ENCODE assay signal across 8 cellular contexts in genomic region chr19:33063356-33064116, GRCh38. TPM values are rescaled to one million over a fixed set of nuclear protein-coding genes. Genes with fewer than 3 reads are reported as not detected.
A peak's percentile ranks its signal among the peaks of the same experiment; 100 is the strongest.
DNase-seq lines count a peak whose midpoint lies in the region; ATAC-seq, FAIRE-seq and TF ChIP-seq lines count a peak whose summit lies in the region.

No MANE protein-coding gene starts in this region.

- H3K36me3 ChIP-seq in bronchial epithelial cell (ENCODE audit: control insufficient read depth, insufficient read depth, low read length) = no peaks in the 10 kb centered on the region
- H3K36me3 ChIP-seq in right lobe of liver = no peaks in the 10 kb centered on the region
- H3K36me3 ChIP-seq in tibial artery = no peaks in the 10 kb centered on the region

- DNase-seq in NCI-H1092 treated with DMSO at 0.1 percent for 48 hours (lab: John Stamatoyannopoulos, UW) (peak; percentile 16), NCI-H1092 (lab: John Stamatoyannopoulos, UW) (no peak), NCI-H69 (lab: John Stamatoyannopoulos, UW) (peak; percentile 68), bronchial epithelial cell (ENCODE audit: low read depth) (no peak), right lobe of liver (peak; percentile 27 to 57 (median 52)), tibial artery (no peak)
- DNase-seq in stimulated activated CD8-positive, alpha-beta memory T cell treated with anti-CD3 and anti-CD28 coated beads, Interleukin-4, amount 100 ng/mL, for 48 hours = no peak

- ATAC-seq in right lobe of liver (peak; percentile 6 to 45 (median 20)), GM18498 (IDR thresholded peaks at IDR 0.05; ENCODE audit: unreplicated experiment) (no peak)

- WGBS in right lobe of liver (ENCODE audit: insufficient coverage, low coverage, low lambda C conversion rate, missing lambda C conversion rate) = 2% methylated on average over 9 of the region's 38 CpGs

- no peak for FAIRE-seq in bronchial epithelial cell (lab: Jason Lieb, UNC)

- H3K4me1 ChIP-seq in right lobe of liver = peaks cover 0 to 8% (median 0%) of the 10 kb centered on the region in 4 donors
- peaks cover 0 to 21% (median 17%) of the 10 kb centered on the region in 4 donors for H3K4me1 ChIP-seq in tibial artery

- H3K27me3 ChIP-seq in bronchial epithelial cell (ENCODE audit: control insufficient read depth, insufficient read depth, low read length) (no peaks in the 10 kb centered on the region), right lobe of liver (no peaks in the 10 kb centered on the region), tibial artery (peaks cover 0 to 46% of the 10 kb centered on the region in 2 donors)

- intact Hi-C loops in right lobe of liver (cut with DNase I) (no loop called here), tibial artery (cut with DNase I; ENCODE audit: low total_unique reads) (no loop called here)

- no peak for TF ChIP-seq CTCF in bronchial epithelial cell (IDR thresholded peaks at IDR 0.05; ENCODE audit: insufficient read depth, low read length, severe bottlenecking)
- no peak for TF ChIP-seq CTCF in right lobe of liver (IDR thresholded peaks at IDR 0.05)
- no peak for TF ChIP-seq CTCF in tibial artery (IDR thresholded peaks at IDR 0.05)

- H3K9me3 ChIP-seq in right lobe of liver (no peaks in the 10 kb centered on the region), tibial artery (no peaks in the 10 kb centered on the region)

- H3K4me3 ChIP-seq in bronchial epithelial cell (ENCODE audit: low read depth, low read length) = peak overlapping the region; percentile 75
- peak overlapping the region; percentile 63 to 74 (median 70) for H3K4me3 ChIP-seq in right lobe of liver
- peak overlapping the region; percentile 42 to 57 for H3K4me3 ChIP-seq in tibial artery

- H3K27ac ChIP-seq in right lobe of liver (peak overlapping the region; percentile 47 to 68 (median 50)), tibial artery (no peak overlapping the region)

- TF ChIP-seq POLR2A in right lobe of liver (IDR thresholded peaks at IDR 0.05) = no peak

RNA-seq across cellular contexts. Expression of gene RHPN2, which starts 1.2 kb away (rescaled TPM):
- total RNA-seq in bronchial epithelial cell (16.3 and 22.1 TPM in 2 replicates), right lobe of liver (10 to 100 TPM in 5 of 6 experiments, 1 to 10 TPM in 1; 8.7 to 18.1 (median 16.4) TPM)

RNA-seq across cellular contexts. Expression of gene GPATCH1, which starts 17.4 kb away (rescaled TPM):
- total RNA-seq in bronchial epithelial cell = 6.3 and 8.2 TPM in 2 replicates
- 1 to 10 TPM; 2.5 to 3.9 (median 3.1) TPM for total RNA-seq in right lobe of liver

Comparison
In these comparisons a context has a peak if more than half of its experiments do, and no peak if none do; other contexts are left out.
1. DNase-seq: peak in NCI-H1092 treated with DMSO at 0.1 percent for 48 hours (single experiment), NCI-H69 (single experiment) and right lobe of liver (3 of 3); none in NCI-H1092 (single experiment), bronchial epithelial cell (single experiment), tibial artery (0 of 2) and stimulated activated CD8-positive, alpha-beta memory T cell treated with anti-CD3 and anti-CD28 coated beads, Interleukin-4, amount 100 ng/mL, for 48 hours (single experiment).
2. H3K27ac ChIP-seq: peak in right lobe of liver (3 of 3); none in tibial artery (0 of 2).
3. Peak in every context shown above with its lines, with median percentiles within 50 percentile points of each other: H3K4me3 ChIP-seq.